Comparison of ENCODE assay signal across 9 cellular contexts in the genomic region with DNA sequence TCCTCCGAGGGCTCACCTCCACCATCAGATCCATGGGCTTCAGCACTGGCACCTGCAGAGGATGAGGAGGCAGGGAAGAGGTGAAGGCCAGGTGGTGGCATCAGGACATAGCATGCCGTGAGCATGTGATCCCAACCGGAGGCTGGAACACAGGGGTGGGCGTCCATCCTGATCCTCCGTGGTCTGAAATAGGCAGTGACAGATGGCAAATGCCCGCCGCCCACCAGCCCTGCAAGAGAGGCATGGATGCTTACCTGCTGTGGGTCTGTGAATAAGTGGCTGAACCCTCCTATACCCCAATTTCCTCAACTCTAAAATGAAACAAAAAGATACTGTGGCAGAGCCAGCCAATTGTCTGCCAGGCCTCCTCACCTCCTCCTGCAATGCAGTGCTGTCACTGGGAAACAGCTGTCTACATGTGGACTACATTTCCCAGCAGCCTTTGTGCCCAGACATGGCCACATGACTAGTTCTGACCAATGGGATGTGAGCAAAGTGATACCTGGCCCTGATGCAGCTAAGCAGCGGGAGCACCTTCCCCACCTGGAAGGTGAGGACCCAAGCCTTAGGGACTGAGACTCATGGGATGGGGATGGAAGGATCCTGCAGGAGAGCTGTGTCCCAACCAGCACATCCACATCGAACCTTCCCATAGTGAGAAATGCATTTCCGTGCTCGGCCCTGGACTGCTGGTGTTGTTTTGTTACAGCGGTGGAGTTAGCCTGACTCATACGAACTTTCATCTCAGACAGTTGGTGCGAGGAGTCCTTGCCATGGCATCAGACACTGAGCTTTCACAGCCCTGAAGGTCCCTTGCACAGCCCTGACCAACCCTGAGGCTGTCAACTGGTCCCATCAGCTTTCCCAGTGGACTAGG.
DNase-seq lines count a peak whose midpoint lies in the region; ATAC-seq and TF ChIP-seq lines count a peak whose summit lies in the region.
"Had no signal": no experiment of that assay in that cellular context is flagged by ENCODE, and none has a peak within 500 bp of the region (broad histone marks: within the 10 kb centered on the region; RNA-seq: fewer than 3 reads in every experiment).

No MANE protein-coding gene starts in this region.

- no peaks in the 10 kb centered on the region for H3K27me3 ChIP-seq in trophoblast cell (ENCODE audit: insufficient read depth, low read length)

- no peak overlapping the region for H3K9ac ChIP-seq in trophoblast cell (ENCODE audit: low read length)

- H2BK5ac ChIP-seq in trophoblast cell (ENCODE audit: low read depth, low read length, poor library complexity), result no peak overlapping the region

- H3K9me3 Mint-ChIP-seq in activated CD4-positive, alpha-beta T cell treated with anti-CD3 and anti-CD28 coated beads, Interleukin-2, amount 10 ng/mL, durations not matched to agents 7 days and 5 days, result no peaks in the 10 kb centered on the region
- H3K9me3 Mint-ChIP-seq: T-helper 1 cell treated with Interleukin-12 subunit alpha and Interleukin-12 subunit beta and Interleukin-4 antibody, amounts not matched to agents 30 μg/mL and 1 μg/mL, for 36 hours had no signal

- H3K4ac ChIP-seq in trophoblast cell (ENCODE audit: low read depth, low read length), result no peak overlapping the region

- H3K4me3 Mint-ChIP-seq in activated CD4-positive, alpha-beta T cell treated with anti-CD3 and anti-CD28 coated beads, Interleukin-2, amount 10 ng/mL, durations not matched to agents 7 days and 5 days, result no peak overlapping the region
- H3K4me3 Mint-ChIP-seq: T-helper 1 cell treated with Interleukin-12 subunit alpha and Interleukin-12 subunit beta and Interleukin-4 antibody, amounts not matched to agents 30 μg/mL and 1 μg/mL, for 36 hours had no signal

- H3K4me1 ChIP-seq in HEK293 (ENCODE audit: control insufficient read depth, insufficient read depth, low read length), result no peaks in the 10 kb centered on the region
- no peaks in the 10 kb centered on the region for H3K4me1 ChIP-seq in trophoblast cell (ENCODE audit: control insufficient read depth in 1 of 2, insufficient read depth in 2 of 2, low read length in 2 of 2)

- no peaks in the 10 kb centered on the region for H3K9me3 ChIP-seq in HEK293 (ENCODE audit: control insufficient read depth, insufficient read depth, low read depth, low read length)
- no peaks in the 10 kb centered on the region for H3K9me3 ChIP-seq in trophoblast cell (ENCODE audit: insufficient read depth, low read depth, low read length)

- H3K36me3 ChIP-seq in HEK293 (ENCODE audit: control insufficient read depth in 2 of 2, insufficient read depth in 1 of 2, low read length in 2 of 2), result peaks cover 0 to 68% of the 10 kb centered on the region in 2 experiments; a peak in 1 of 3 replicates
- H3K36me3 ChIP-seq in trophoblast cell (ENCODE audit: control insufficient read depth in 1 of 2, insufficient read depth in 2 of 2, low read length in 2 of 2), result no peaks in the 10 kb centered on the region

- no peak overlapping the region for H4K8ac ChIP-seq in trophoblast cell (ENCODE audit: low read depth, low read length)

- no peak overlapping the region for H3K18ac ChIP-seq in trophoblast cell (ENCODE audit: low read length)

- H3K79me1 ChIP-seq in trophoblast cell (ENCODE audit: low read length), result no peaks in the 10 kb centered on the region

- no CpG with 5 or more reads among the region's 14 CpGs for WGBS in trophoblast cell (ENCODE audit: extremely low coverage, insufficient coverage, insufficient read length)

- H3K79me2 ChIP-seq in trophoblast cell (ENCODE audit: control insufficient read depth, insufficient read depth, low read length, poor library complexity), result no peaks in the 10 kb centered on the region

- no peak overlapping the region for H3K23ac ChIP-seq in trophoblast cell (ENCODE audit: low read length)

- H3K27ac Mint-ChIP-seq in activated CD4-positive, alpha-beta T cell treated with anti-CD3 and anti-CD28 coated beads, Interleukin-2, amount 10 ng/mL, durations not matched to agents 7 days and 5 days, result no peak overlapping the region
- H3K27ac Mint-ChIP-seq: T-helper 1 cell treated with Interleukin-12 subunit alpha and Interleukin-12 subunit beta and Interleukin-4 antibody, amounts not matched to agents 30 μg/mL and 1 μg/mL, for 36 hours had no signal

- DNase-seq in activated CD4-positive, alpha-beta T cell treated with anti-CD3 and anti-CD28 coated beads, Interleukin-2, amount 10 ng/mL, durations not matched to agents 7 days and 5 days, result peak; percentile 21
- no peak for DNase-seq in activated CD4-positive, alpha-beta T cell treated with anti-CD3 and anti-CD28 coated beads for 1 hour
- peak; percentile 46 to 66 for DNase-seq in NCI-H526 (lab: John Stamatoyannopoulos, UW)
- DNase-seq in dermis blood vessel endothelial cell, result peak; percentile 62
- DNase-seq in trophoblast cell, result peak; percentile 54 to 75
- DNase-seq in NCI-H1436 treated with DMSO at 0.1 percent for 48 hours (lab: John Stamatoyannopoulos, UW), result no peak

- H4K91ac ChIP-seq in trophoblast cell (ENCODE audit: low read depth, low read length), result no peak overlapping the region

- no peak overlapping the region for H3K4me2 ChIP-seq in trophoblast cell (ENCODE audit: low read length)

- no peak overlapping the region for H4K12ac ChIP-seq in trophoblast cell (ENCODE audit: low read depth, low read length)

- no peaks in the 10 kb centered on the region for H3K36me3 Mint-ChIP-seq in activated CD4-positive, alpha-beta T cell treated with anti-CD3 and anti-CD28 coated beads, Interleukin-2, amount 10 ng/mL, durations not matched to agents 7 days and 5 days (ENCODE audit: low read depth)

- no peak overlapping the region for H2AK5ac ChIP-seq in trophoblast cell (ENCODE audit: low read length)

- TF ChIP-seq CTCF in HEK293 (tag by site-specific recombination; IDR thresholded peaks at IDR 0.05), result no peak

- POLR2A ChIA-PET in activated CD4-positive, alpha-beta T cell treated with anti-CD3 and anti-CD28 coated beads, Interleukin-2, amount 10 ng/mL, durations not matched to agents 7 days and 5 days (lab: Charles Lee), result no interaction called here
- POLR2A ChIA-PET in HEK293 (lab: Yijun Ruan, JAX), result no interaction called here

- H2BK12ac ChIP-seq in trophoblast cell (ENCODE audit: low read length), result no peak overlapping the region

- no peaks in the 10 kb centered on the region for H3K4me1 Mint-ChIP-seq in activated CD4-positive, alpha-beta T cell treated with anti-CD3 and anti-CD28 coated beads, Interleukin-2, amount 10 ng/mL, durations not matched to agents 7 days and 5 days

- ATAC-seq in HG03039 (IDR thresholded peaks at IDR 0.05; ENCODE audit: unreplicated experiment), result no peak

- no peak overlapping the region for H2AFZ ChIP-seq in trophoblast cell (ENCODE audit: insufficient read depth, low read length, poor library complexity)

- no peak overlapping the region for H3K14ac ChIP-seq in trophoblast cell (ENCODE audit: low read length)

- H3K27ac ChIP-seq in HEK293 (ENCODE audit: extremely low read depth, low read depth, low read length) (no peak overlapping the region), trophoblast cell (ENCODE audit: low read depth, low read length) (no peak overlapping the region)

- CTCF ChIA-PET in activated CD4-positive, alpha-beta T cell treated with anti-CD3 and anti-CD28 coated beads, Interleukin-2, amount 10 ng/mL, durations not matched to agents 7 days and 5 days (lab: Charles Lee), result interaction anchor here (1.1 kb wide), 1 partner anchor 11 kb away, joined by 3 read pairs; no protein-coding TSS in a partner anchor
- CTCF ChIA-PET in HEK293 (lab: Yijun Ruan, JAX), result interaction anchor here (1.1 to 1.3 kb wide), 2 partner anchors 45 to 122 kb away, joined by 3 to 5 read pairs; no protein-coding TSS in a partner anchor

- H3K4me3 ChIP-seq in HEK293 (ENCODE audit: low read depth, low read length), result no peak overlapping the region
- no peak overlapping the region for H3K4me3 ChIP-seq in trophoblast cell (ENCODE audit: low read depth, low read length)

- H3K27me3 Mint-ChIP-seq in activated CD4-positive, alpha-beta T cell treated with anti-CD3 and anti-CD28 coated beads, Interleukin-2, amount 10 ng/mL, durations not matched to agents 7 days and 5 days, result no peaks in the 10 kb centered on the region

- H2BK120ac ChIP-seq in trophoblast cell (ENCODE audit: insufficient read depth, low read length, poor library complexity), result no peak overlapping the region

TF ChIP-seq in HEK293, 187 proteins besides CTCF, POLR2A, EP300 and RAD21:
- TF ChIP-seq EGR2 (tag by site-specific recombination; IDR thresholded peaks at IDR 0.05; ENCODE audit: low read depth) (0 out of 2 replicates have a peak, but pooled peaks have one; percentile 33), ZFHX2 (tag by site-specific recombination; conservative IDR thresholded peaks at IDR 0.05) (0 out of 2 replicates have a peak, but pooled peaks have one; percentile 7), ZNF580 (tag by site-specific recombination; IDR thresholded peaks at IDR 0.05) (no peak), ZNF76 (tag by site-specific recombination; IDR thresholded peaks at IDR 0.05; ENCODE audit: borderline replicate concordance, low read depth) (peak; percentile 72)
TF ChIP-seq in HEK293: peak in this region for 3.

Comparison
In these comparisons a context has a peak if more than half of its experiments do, and no peak if none do; other contexts are left out.
1. DNase-seq: peak in activated CD4-positive, alpha-beta T cell treated with anti-CD3 and anti-CD28 coated beads, Interleukin-2, amount 10 ng/mL, durations not matched to agents 7 days and 5 days (single experiment), NCI-H526 (2 of 2), dermis blood vessel endothelial cell (single experiment) and trophoblast cell (2 of 2); none in activated CD4-positive, alpha-beta T cell treated with anti-CD3 and anti-CD28 coated beads for 1 hour (single experiment) and NCI-H1436 treated with DMSO at 0.1 percent for 48 hours (single experiment).